ENCODE assay signal across 17 cellular contexts in the genomic region with DNA sequence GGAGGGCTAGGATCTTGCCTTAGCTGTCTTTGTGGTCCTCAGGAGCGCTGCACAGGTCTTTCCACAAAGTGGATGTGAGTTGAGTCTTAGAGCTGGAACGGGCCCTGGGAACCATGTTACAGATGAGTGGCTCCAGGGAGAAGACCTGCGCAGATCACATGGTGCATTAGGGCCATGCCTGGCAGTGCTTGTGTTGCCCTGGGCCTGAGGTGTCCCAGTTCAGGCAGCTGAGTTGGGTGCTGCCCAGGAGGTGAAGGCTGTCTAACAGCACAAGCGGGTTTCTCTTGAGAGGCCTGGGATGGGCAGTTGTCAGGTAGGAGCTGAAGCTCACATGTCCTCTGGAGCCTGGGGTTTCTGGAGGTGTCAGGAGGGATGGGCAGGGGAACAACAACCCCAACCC. TPM values are rescaled to one million over a fixed set of nuclear protein-coding genes. Genes with fewer than 3 reads are reported as not detected.
DNase-seq lines count a peak whose midpoint lies in the region; ATAC-seq and TF ChIP-seq lines count a peak whose summit lies in the region.
"Had no signal": no experiment of that assay in that cellular context is flagged by ENCODE, and none has a peak within 500 bp of the region (broad histone marks: within the 10 kb centered on the region; RNA-seq: fewer than 3 reads in every experiment).

No MANE protein-coding gene starts in this region.

- H3K27ac ChIP-seq in ACC112 (ENCODE audit: low read depth, low read length) (peak overlapping the region; percentile 75), RWPE2 (ENCODE audit: poor library complexity, severe bottlenecking) (peak overlapping the region; percentile 99)

- H3K4me1 ChIP-seq in ACC112 (ENCODE audit: control insufficient read depth, insufficient read depth, low read length, unreplicated experiment) (peaks cover 57% of the 10 kb centered on the region), RWPE2 (ENCODE audit: insufficient read depth, poor library complexity, severe bottlenecking) (peaks cover 40% of the 10 kb centered on the region)

- H3K4me3 ChIP-seq in ACC112 (ENCODE audit: low read depth, low read length) (no peak overlapping the region), RWPE2 (ENCODE audit: severe bottlenecking) (no peak overlapping the region)
- H3K4me3 ChIP-seq: stomach had no signal

- H3K27me3 ChIP-seq in ACC112 (ENCODE audit: insufficient read depth, low read length) = no peaks in the 10 kb centered on the region
- no peaks in the 10 kb centered on the region for H3K27me3 ChIP-seq in RWPE2 (ENCODE audit: insufficient read depth, poor library complexity, severe bottlenecking)
- H3K27me3 ChIP-seq: stomach had no signal

- no peak overlapping the region for H2AFZ ChIP-seq in ACC112 (ENCODE audit: low read length, unreplicated experiment)

- TF ChIP-seq CTCF in RWPE2 (IDR thresholded peaks at IDR 0.05; ENCODE audit: poor library complexity, severe bottlenecking) = no peak

- ATAC-seq in RWPE2 (ENCODE audit: low read depth) = no peak
- ATAC-seq in HG03469 (IDR thresholded peaks at IDR 0.05; ENCODE audit: unreplicated experiment) = no peak

- H3K9me3 ChIP-seq in RWPE2 (ENCODE audit: severe bottlenecking) = no peaks in the 10 kb centered on the region
- H3K9me3 ChIP-seq: Caco-2, stomach had no signal

- no peaks in the 10 kb centered on the region for H3K36me3 ChIP-seq in ACC112 (ENCODE audit: insufficient read depth, low read length)
- H3K36me3 ChIP-seq in RWPE2 (ENCODE audit: low read depth) = no peaks in the 10 kb centered on the region
- H3K36me3 ChIP-seq: stomach had no signal

- DNase-seq in RWPE2 (ENCODE audit: low spot score) (no peak), glomerular visceral epithelial cell (ENCODE audit: extremely low spot score) (peak; percentile 67), renal cortical epithelial cell (ENCODE audit: low read depth) (peak; percentile 70), NCI-H1694 treated with DMSO at 0.1 percent for 48 hours (lab: John Stamatoyannopoulos, UW) (no peak), SIG-M5 (lab: John Stamatoyannopoulos, UW) (no peak), pons (ENCODE audit: low spot score) (no peak)
- DNase-seq: activated B cell treated with CpG ODN at 0.5 μM for 24 hours, activated gamma-delta T cell treated with Interleukin-2 at 50 U/mL for 16 hours, Caco-2, NCI-H2029 treated with DMSO at 0.1 percent for 48 hours, NCI-H524, nucleus accumbens, stomach had no signal

- H3K79me2 ChIP-seq in ACC112 (ENCODE audit: control insufficient read depth, insufficient read depth, low read length, unreplicated experiment) = peaks cover 20% of the 10 kb centered on the region

RNA-seq across cellular contexts. Expression of gene ANKRD2, which starts 33.7 kb away (rescaled TPM):
- 31.3 and 35.9 TPM in 2 replicates for total RNA-seq in renal cortical epithelial cell
- total RNA-seq: activated B cell treated with CpG ODN at 0.5 μM for 24 hours, Caco-2, HT-29, M059J, stomach had no signal

RNA-seq across cellular contexts. Expression of gene UBTD1, which starts 40.1 kb away (rescaled TPM):
- 21.5 and 27.9 TPM in 2 replicates for total RNA-seq in renal cortical epithelial cell

RNA-seq across cellular contexts. Expression of gene MMS19, which starts 40.6 kb away (rescaled TPM):
- total RNA-seq in renal cortical epithelial cell = 67.9 and 95.0 TPM in 2 replicates

RNA-seq across cellular contexts. Expression of gene HOGA1, which starts 45.4 kb away (rescaled TPM):
- 72.3 and 121 TPM in 2 replicates for total RNA-seq in renal cortical epithelial cell
- total RNA-seq: activated B cell treated with CpG ODN at 0.5 μM for 24 hours, stomach had no signal

RNA-seq across cellular contexts. Expression of gene C10orf62, which starts 50.7 kb away (rescaled TPM):
- total RNA-seq in renal cortical epithelial cell = 0.35 and 3.2 TPM in 2 replicates
- total RNA-seq: activated B cell treated with CpG ODN at 0.5 μM for 24 hours, Caco-2, HT-29, M059J, stomach had no signal

Comparison
In these comparisons a context has a peak if more than half of its experiments do, and no peak if none do; other contexts are left out.
1. DNase-seq: peak in glomerular visceral epithelial cell (single experiment) and renal cortical epithelial cell (single experiment); none in RWPE2 (single experiment), NCI-H1694 treated with DMSO at 0.1 percent for 48 hours (single experiment), SIG-M5 (single experiment) and pons (single experiment).